Comparison of ENCODE assay signal across 13 cellular contexts in genomic region chr12:1443421-1444141, GRCh38.
DNase-seq lines count a peak whose midpoint lies in the region; ATAC-seq, FAIRE-seq and TF ChIP-seq lines count a peak whose summit lies in the region.
"Had no signal": no experiment of that assay in that cellular context is flagged by ENCODE, and none has a peak within 500 bp of the region (broad histone marks: within the 10 kb centered on the region; RNA-seq: fewer than 3 reads in every experiment).

No MANE protein-coding gene starts in this region.

- H3K9me3 ChIP-seq in psoas muscle: no peaks in the 10 kb centered on the region
- H3K9me3 ChIP-seq in kidney (ENCODE audit: control insufficient read depth in 1 of 2, low read length in 2 of 2): no peaks in the 10 kb centered on the region
- H3K9me3 ChIP-seq: Peyer's patch had no signal

- no peak overlapping the region for H2BK120ac ChIP-seq in mesendoderm (ENCODE audit: low read depth, low read length)

- H3K4me3 ChIP-seq in psoas muscle (no peak overlapping the region), kidney (ENCODE audit: low read length in 2 of 2) (peak overlapping the region in 1 of 2 donors; percentile 26), mesendoderm (ENCODE audit: low read length) (no peak overlapping the region)
- H3K4me3 ChIP-seq: Peyer's patch had no signal

- no peak for TF ChIP-seq CTCF in psoas muscle (IDR thresholded peaks at IDR 0.05)
- TF ChIP-seq CTCF in kidney (IDR thresholded peaks at IDR 0.05; ENCODE audit: borderline replicate concordance, extremely low read depth, insufficient read depth): no peak

- H3K23ac ChIP-seq in mesendoderm (ENCODE audit: low read length): no peak overlapping the region

- H3K27me3 ChIP-seq in psoas muscle (ENCODE audit: insufficient read depth in 3 of 3, low read length in 2 of 3): no peaks in the 10 kb centered on the region
- no peaks in the 10 kb centered on the region for H3K27me3 ChIP-seq in mesendoderm (ENCODE audit: insufficient read depth, low read length, poor library complexity)
- H3K27me3 ChIP-seq: Peyer's patch had no signal

- no peak overlapping the region for H4K5ac ChIP-seq in mesendoderm (ENCODE audit: low read length)

- H2AK5ac ChIP-seq in mesendoderm (ENCODE audit: low read length): no peak overlapping the region

- H3K4ac ChIP-seq in mesendoderm (ENCODE audit: low read depth, low read length): no peak overlapping the region

- H3K9ac ChIP-seq in kidney (ENCODE audit: low read length in 2 of 2): no peak overlapping the region
- H3K9ac ChIP-seq in mesendoderm (ENCODE audit: low read length): no peak overlapping the region

- no peak for FAIRE-seq in kidney (lab: Jason Lieb, UNC)

- no peaks in the 10 kb centered on the region for H3K79me2 ChIP-seq in mesendoderm (ENCODE audit: control insufficient read depth, insufficient read depth, low read length)

- H3K79me1 ChIP-seq in mesendoderm (ENCODE audit: low read length): no peaks in the 10 kb centered on the region

- peak; percentile 58 for DNase-seq in ELF-1 (ENCODE audit: low read depth, low spot score)
- DNase-seq in amniotic epithelial cell (ENCODE audit: low read depth): peak; percentile 57
- DNase-seq in fibroblast of the conjunctiva (ENCODE audit: low read depth): peak; percentile 78
- DNase-seq in psoas muscle: no peak
- no peak for DNase-seq in kidney
- DNase-seq in mesendoderm: no peak
- DNase-seq: activated CD4-positive, CD25-positive, alpha-beta regulatory T cell; activated naive CD4-positive, alpha-beta T cell treated with anti-CD3 and anti-CD28 coated beads for 36 hours; CD8-positive, alpha-beta T cell; NCI-H1436 treated with DMSO at 0.1 percent for 48 hours; Peyer's patch had no signal

- no peak overlapping the region for H4K8ac ChIP-seq in mesendoderm (ENCODE audit: low read depth, low read length)

- no peak overlapping the region for H3K4me2 ChIP-seq in mesendoderm (ENCODE audit: low read length)

- 37 to 42% (median 37%) methylated on average over 8 of the region's 8 CpGs for WGBS in psoas muscle, 3 donors
- WGBS in mesendoderm (ENCODE audit: extremely low coverage, insufficient coverage, low lambda C conversion rate): no CpG with 5 or more reads among the region's 8 CpGs

- intact Hi-C loops in psoas muscle (cut with DNase I): no loop called here
- intact Hi-C loops in kidney (cut with DNase I): no loop called here

- no peak overlapping the region for H3K56ac ChIP-seq in mesendoderm (ENCODE audit: low read length)

- ATAC-seq in psoas muscle: peak in 3 of 4 donors; percentile 62 to 81 (median 70)
- no peak for ATAC-seq in HG02588 (IDR thresholded peaks at IDR 0.05; ENCODE audit: unreplicated experiment)
- ATAC-seq in HG03175 (IDR thresholded peaks at IDR 0.05; ENCODE audit: unreplicated experiment): no peak
- ATAC-seq: CD8-positive, alpha-beta T cell had no signal

- H2BK15ac ChIP-seq in mesendoderm (replicated peaks; ENCODE audit: low read depth): no peak overlapping the region

- peaks cover 12% of the 10 kb centered on the region for H3K4me1 ChIP-seq in psoas muscle
- no peaks in the 10 kb centered on the region for H3K4me1 ChIP-seq in kidney (ENCODE audit: control insufficient read depth in 1 of 2, insufficient read depth in 1 of 2, low read depth in 1 of 2, low read length in 2 of 2)
- H3K4me1 ChIP-seq in mesendoderm (ENCODE audit: control insufficient read depth, low read depth, low read length): no peaks in the 10 kb centered on the region
- H3K4me1 ChIP-seq: Peyer's patch had no signal

- no peak overlapping the region for H2BK5ac ChIP-seq in mesendoderm (ENCODE audit: low read length)

- H3K36me3 ChIP-seq in psoas muscle (ENCODE audit: insufficient read depth in 1 of 2, low read depth in 1 of 2) (peaks cover 0 to 7% of the 10 kb centered on the region in 2 donors), kidney (ENCODE audit: control insufficient read depth in 1 of 2, insufficient read depth in 2 of 2, low read length in 2 of 2) (peaks cover 0 to 6% of the 10 kb centered on the region in 2 donors), mesendoderm (ENCODE audit: control insufficient read depth, insufficient read depth, low read length) (no peaks in the 10 kb centered on the region)
- H3K36me3 ChIP-seq: Peyer's patch had no signal

- H3K18ac ChIP-seq in mesendoderm (ENCODE audit: low read length): no peak overlapping the region

- peak overlapping the region; percentile 38 for H3K27ac ChIP-seq in psoas muscle
- H3K27ac ChIP-seq in kidney (ENCODE audit: low read depth in 2 of 2, low read length in 2 of 2): no peak overlapping the region
- no peak overlapping the region for H3K27ac ChIP-seq in mesendoderm (ENCODE audit: low read depth, low read length)
- H3K27ac ChIP-seq: Peyer's patch had no signal

Comparison
In these comparisons a context has a peak if more than half of its experiments do, and no peak if none do; other contexts are left out.
1. DNase-seq: peak in ELF-1 (single experiment), amniotic epithelial cell (single experiment) and fibroblast of the conjunctiva (single experiment); none in psoas muscle (0 of 2), kidney (single experiment) and mesendoderm (single experiment).
2. ATAC-seq: peak in psoas muscle (3 of 4); none in HG02588 (single experiment) and HG03175 (single experiment).